23 cellular contexts compared by ENCODE assay signal in genomic region chr1:227744668-227745067, GRCh38. TPM values are rescaled to one million over a fixed set of nuclear protein-coding genes. Genes with fewer than 3 reads are reported as not detected.
DNase-seq lines count a peak whose midpoint lies in the region; ATAC-seq, FAIRE-seq and TF ChIP-seq lines count a peak whose summit lies in the region.
"Had no signal": no experiment of that assay in that cellular context is flagged by ENCODE, and none has a peak within 500 bp of the region (broad histone marks: within the 10 kb centered on the region; RNA-seq: fewer than 3 reads in every experiment).

No MANE protein-coding gene starts in this region.

- no peaks in the 10 kb centered on the region for H3K4me1 ChIP-seq in HEK293 (ENCODE audit: control insufficient read depth, insufficient read depth, low read length)
- H3K4me1 ChIP-seq in lower lobe of right lung: peaks cover 11% of the 10 kb centered on the region
- no peaks in the 10 kb centered on the region for H3K4me1 ChIP-seq in BE2C
- H3K4me1 ChIP-seq: foreskin keratinocyte had no signal

- intact Hi-C loops in activated CD8-positive, alpha-beta T cell treated with anti-CD3 and anti-CD28 coated beads for 36 hours (cut with micrococcal nuclease): no loop called here
- intact Hi-C loops in posterior vena cava (cut with DNase I) (loop anchor here in 1 of 2 donors (10.0 kb wide), 1 partner anchor 1720 kb away; no protein-coding TSS in a partner anchor), lower lobe of right lung (cut with DNase I) (no loop called here)

- CTCF ChIA-PET in activated CD8-positive, alpha-beta T cell treated with anti-CD3 and anti-CD28 coated beads, Interleukin-2, amount 10 ng/mL, durations not matched to agents 7 days and 5 days (lab: Charles Lee): no interaction called here
- CTCF ChIA-PET in activated CD8-positive, alpha-beta T cell treated with anti-CD3 and anti-CD28 coated beads for 36 hours (lab: Charles Lee): interaction anchor here (1.0 to 1.2 kb wide), 3 partner anchors 19 to 213 kb away, joined by 3 read pairs; no protein-coding TSS in a partner anchor
- CTCF ChIA-PET in HEK293 (lab: Yijun Ruan, JAX): interaction anchor here (0.5 to 1.4 kb wide), 5 partner anchors 14 to 1619 kb away, joined by 3 to 6 read pairs (median 5); no protein-coding TSS in a partner anchor

- no peak overlapping the region for H3K4me3 Mint-ChIP-seq in activated CD8-positive, alpha-beta T cell treated with anti-CD3 and anti-CD28 coated beads, Interleukin-2, amount 10 ng/mL, durations not matched to agents 7 days and 5 days
- no peak overlapping the region for H3K4me3 Mint-ChIP-seq in activated CD8-positive, alpha-beta T cell treated with anti-CD3 and anti-CD28 coated beads for 36 hours
- H3K4me3 Mint-ChIP-seq: activated naive CD4-positive, alpha-beta T cell treated with anti-CD3 and anti-CD28 coated beads, Interleukin-2, amount 50 U/mL, for 24 hours; stimulated activated effector memory CD8-positive, alpha-beta T cell treated with anti-CD3 and anti-CD28 coated beads, Interleukin-12 subunit alpha, Interleukin-12 subunit beta, amount 100 ng/mL, for 72 hours had no signal

- no peak for DNase-seq in activated CD8-positive, alpha-beta T cell treated with anti-CD3 and anti-CD28 coated beads, Interleukin-2, amount 10 ng/mL, durations not matched to agents 7 days and 5 days
- DNase-seq in activated CD8-positive, alpha-beta T cell treated with anti-CD3 and anti-CD28 coated beads for 36 hours: no peak
- no peak for DNase-seq in bronchial epithelial cell (ENCODE audit: low read depth)
- DNase-seq in posterior vena cava (ENCODE audit: low spot score): peak; percentile 73
- no peak for DNase-seq in NAMALWA (ENCODE audit: low spot score)
- no peak for DNase-seq in lower lobe of right lung
- no peak for DNase-seq in BE2C
- DNase-seq: activated CD4-positive, CD25-positive, alpha-beta regulatory T cell; activated CD8-positive, alpha-beta memory T cell treated with anti-CD3 and anti-CD28 coated beads for 24 hours; activated T-cell treated with anti-CD3 and anti-CD28 coated beads, Interleukin-2, amount 50 U/mL, for 48 hours; aorta; erythroblast; foreskin keratinocyte; Kasumi-1; NCI-H1105; NCI-H524 treated with DMSO at 0.1 percent for 48 hours; SK-N-SH; stimulated activated CD4-positive, alpha-beta T cell treated with anti-CD3 and anti-CD28 coated beads, Interleukin-1b, Interleukin-23, amount 100 ng/mL, for 48 hours; T1000; testis had no signal

- no peak overlapping the region for H3K27ac ChIP-seq in HEK293 (ENCODE audit: extremely low read depth, low read depth, low read length)
- H3K27ac ChIP-seq in lower lobe of right lung: no peak overlapping the region
- H3K27ac ChIP-seq: foreskin keratinocyte, testis had no signal

- H3K4me1 Mint-ChIP-seq in activated CD8-positive, alpha-beta T cell treated with anti-CD3 and anti-CD28 coated beads, Interleukin-2, amount 10 ng/mL, durations not matched to agents 7 days and 5 days (ENCODE audit: low read depth): peaks cover 32% of the 10 kb centered on the region
- peaks cover 38% of the 10 kb centered on the region for H3K4me1 Mint-ChIP-seq in activated CD8-positive, alpha-beta T cell treated with anti-CD3 and anti-CD28 coated beads for 36 hours (ENCODE audit: low read depth)

- H3K27me3 ChIP-seq in bronchial epithelial cell (ENCODE audit: control insufficient read depth, insufficient read depth, low read length) (no peaks in the 10 kb centered on the region), lower lobe of right lung (ENCODE audit: low read depth) (no peaks in the 10 kb centered on the region), BE2C (no peaks in the 10 kb centered on the region)
- H3K27me3 ChIP-seq: foreskin keratinocyte, testis had no signal

- TF ChIP-seq CTCF in activated CD8-positive, alpha-beta T cell treated with anti-CD3 and anti-CD28 coated beads for 36 hours (IDR thresholded peaks at IDR 0.05): no peak
- TF ChIP-seq CTCF in HEK293 (tag by site-specific recombination; IDR thresholded peaks at IDR 0.05) (no peak), bronchial epithelial cell (IDR thresholded peaks at IDR 0.05; ENCODE audit: insufficient read depth, low read length, severe bottlenecking) (no peak), lower lobe of right lung (IDR thresholded peaks at IDR 0.05) (no peak), BE2C (IDR thresholded peaks at IDR 0.05; ENCODE audit: low read depth, low read length) (no peak)

- H3K9me3 Mint-ChIP-seq in activated CD8-positive, alpha-beta T cell treated with anti-CD3 and anti-CD28 coated beads, Interleukin-2, amount 10 ng/mL, durations not matched to agents 7 days and 5 days (ENCODE audit: insufficient read depth): no peaks in the 10 kb centered on the region
- H3K9me3 Mint-ChIP-seq in activated CD8-positive, alpha-beta T cell treated with anti-CD3 and anti-CD28 coated beads for 36 hours: no peaks in the 10 kb centered on the region
- H3K9me3 Mint-ChIP-seq: activated naive CD4-positive, alpha-beta T cell treated with anti-CD3 and anti-CD28 coated beads, Interleukin-2, amount 50 U/mL, for 24 hours; stimulated activated effector memory CD8-positive, alpha-beta T cell treated with anti-CD3 and anti-CD28 coated beads, Interleukin-12 subunit alpha, Interleukin-12 subunit beta, amount 100 ng/mL, for 72 hours had no signal

- no peak overlapping the region for H3K4me3 ChIP-seq in HEK293 (ENCODE audit: low read depth, low read length)
- H3K4me3 ChIP-seq in bronchial epithelial cell (ENCODE audit: low read depth, low read length): no peak overlapping the region
- H3K4me3 ChIP-seq in lower lobe of right lung: no peak overlapping the region
- no peak overlapping the region for H3K4me3 ChIP-seq in BE2C (ENCODE audit: low read depth, low read length)
- H3K4me3 ChIP-seq: testis had no signal

- peak; percentile 23 for FAIRE-seq in bronchial epithelial cell (lab: Jason Lieb, UNC)

- no peaks in the 10 kb centered on the region for H3K27me3 Mint-ChIP-seq in activated CD8-positive, alpha-beta T cell treated with anti-CD3 and anti-CD28 coated beads, Interleukin-2, amount 10 ng/mL, durations not matched to agents 7 days and 5 days (ENCODE audit: low read depth)
- H3K27me3 Mint-ChIP-seq in activated CD8-positive, alpha-beta T cell treated with anti-CD3 and anti-CD28 coated beads for 36 hours: no peaks in the 10 kb centered on the region
- H3K27me3 Mint-ChIP-seq: activated naive CD4-positive, alpha-beta T cell treated with anti-CD3 and anti-CD28 coated beads, Interleukin-2, amount 50 U/mL, for 24 hours had no signal

- POLR2A ChIA-PET in activated CD8-positive, alpha-beta T cell treated with anti-CD3 and anti-CD28 coated beads, Interleukin-2, amount 10 ng/mL, durations not matched to agents 7 days and 5 days (lab: Charles Lee): no interaction called here
- POLR2A ChIA-PET in activated CD8-positive, alpha-beta T cell treated with anti-CD3 and anti-CD28 coated beads for 36 hours (lab: Charles Lee): no interaction called here
- POLR2A ChIA-PET in HEK293 (lab: Yijun Ruan, JAX): interaction anchor here (1.0 to 1.7 kb wide), 3 partner anchors 10 to 16 kb away, joined by 5 to 9 read pairs (median 8); partner anchors contain the start of genes JMJD4 and SNAP47

- H3K9me3 ChIP-seq in HEK293 (ENCODE audit: control insufficient read depth, insufficient read depth, low read depth, low read length): no peaks in the 10 kb centered on the region
- no peaks in the 10 kb centered on the region for H3K9me3 ChIP-seq in lower lobe of right lung
- H3K9me3 ChIP-seq in BE2C: no peaks in the 10 kb centered on the region
- H3K9me3 ChIP-seq: SK-N-SH, testis had no signal

- no peak for ATAC-seq in activated CD8-positive, alpha-beta T cell treated with anti-CD3 and anti-CD28 coated beads, Interleukin-2, amount 10 ng/mL, durations not matched to agents 7 days and 5 days
- no peak for ATAC-seq in activated CD8-positive, alpha-beta T cell treated with anti-CD3 and anti-CD28 coated beads for 36 hours
- ATAC-seq in lower lobe of right lung: no peak
- ATAC-seq: foreskin keratinocyte; stimulated activated effector memory CD8-positive, alpha-beta T cell treated with anti-CD3 and anti-CD28 coated beads, Interleukin-12 subunit alpha, Interleukin-12 subunit beta, amount 100 ng/mL, for 72 hours had no signal

- H3K36me3 ChIP-seq in HEK293 (ENCODE audit: control insufficient read depth in 2 of 2, insufficient read depth in 1 of 2, low read length in 2 of 2) (peaks cover 3 to 73% of the 10 kb centered on the region in 2 experiments; a peak in 2 of 3 replicates), bronchial epithelial cell (ENCODE audit: control insufficient read depth, insufficient read depth, low read length) (peaks cover 5% of the 10 kb centered on the region), lower lobe of right lung (peaks cover 12% of the 10 kb centered on the region), BE2C (peaks cover 6% of the 10 kb centered on the region)

- H3K36me3 Mint-ChIP-seq in activated CD8-positive, alpha-beta T cell treated with anti-CD3 and anti-CD28 coated beads, Interleukin-2, amount 10 ng/mL, durations not matched to agents 7 days and 5 days (ENCODE audit: low read depth): peaks cover 6% of the 10 kb centered on the region
- H3K36me3 Mint-ChIP-seq in activated CD8-positive, alpha-beta T cell treated with anti-CD3 and anti-CD28 coated beads for 36 hours (ENCODE audit: low read depth): peaks cover 12% of the 10 kb centered on the region

- peak overlapping the region; percentile 66 for H3K27ac Mint-ChIP-seq in activated CD8-positive, alpha-beta T cell treated with anti-CD3 and anti-CD28 coated beads, Interleukin-2, amount 10 ng/mL, durations not matched to agents 7 days and 5 days
- H3K27ac Mint-ChIP-seq in activated CD8-positive, alpha-beta T cell treated with anti-CD3 and anti-CD28 coated beads for 36 hours: no peak overlapping the region
- H3K27ac Mint-ChIP-seq: activated naive CD4-positive, alpha-beta T cell treated with anti-CD3 and anti-CD28 coated beads, Interleukin-2, amount 50 U/mL, for 24 hours had no signal

TF ChIP-seq in HEK293, 187 proteins besides CTCF, POLR2A, EP300 and RAD21:
- TF ChIP-seq SCRT2 (tag by site-specific recombination; IDR thresholded peaks at IDR 0.05) (0 out of 2 replicates have a peak, but pooled peaks have one; percentile 43), ZNF112 (tag by site-specific recombination; IDR thresholded peaks at IDR 0.05) (no peak)

RNA-seq across cellular contexts. Expression of gene SNAP47, which starts 9.4 kb away (rescaled TPM):
- total RNA-seq in activated CD8-positive, alpha-beta T cell treated with anti-CD3 and anti-CD28 coated beads, Interleukin-2, amount 10 ng/mL, durations not matched to agents 7 days and 5 days: 10 to 100 TPM; 20.7 to 25.3 TPM
- total RNA-seq in activated CD8-positive, alpha-beta T cell treated with anti-CD3 and anti-CD28 coated beads for 36 hours: 10 to 100 TPM; 25.3 to 25.5 TPM
- 55.0 and 59.0 TPM in 2 replicates for total RNA-seq in bronchial epithelial cell
- total RNA-seq in posterior vena cava: 10 to 100 TPM; 14.8 to 16.3 TPM
- 23.1 TPM for total RNA-seq in lower lobe of right lung
- 104 TPM for polyA plus RNA-seq in BE2C (2012; ENCODE audit: insufficient read depth, insufficient read length, low read depth)

RNA-seq across cellular contexts. Expression of gene JMJD4, which starts 9.6 kb away (rescaled TPM):
- total RNA-seq in activated CD8-positive, alpha-beta T cell treated with anti-CD3 and anti-CD28 coated beads, Interleukin-2, amount 10 ng/mL, durations not matched to agents 7 days and 5 days: 10 to 100 TPM; 16.8 to 17.3 TPM
- 10 to 100 TPM; 16.2 to 17.3 TPM for total RNA-seq in activated CD8-positive, alpha-beta T cell treated with anti-CD3 and anti-CD28 coated beads for 36 hours
- 20.9 and 27.9 TPM in 2 replicates for total RNA-seq in bronchial epithelial cell
- 10 to 100 TPM; 10.3 to 11.4 TPM for total RNA-seq in posterior vena cava
- 14.9 TPM for total RNA-seq in lower lobe of right lung
- polyA plus RNA-seq in BE2C (2012; ENCODE audit: insufficient read depth, insufficient read length, low read depth): 38.7 TPM
